18 cellular contexts compared by ENCODE assay signal in genomic region chr7:148151778-148152177, GRCh38.
A peak's percentile ranks its signal among the peaks of the same experiment; 100 is the strongest.
DNase-seq lines count a peak whose midpoint lies in the region; ATAC-seq, FAIRE-seq and TF ChIP-seq lines count a peak whose summit lies in the region.
"Had no signal": no experiment of that assay in that cellular context is flagged by ENCODE, and none has a peak within 500 bp of the region (broad histone marks: within the 10 kb centered on the region; RNA-seq: fewer than 3 reads in every experiment).

No MANE protein-coding gene starts in this region.

- CTCF ChIA-PET in MCF 10A (lab: Yijun Ruan, JAX), result interaction anchor here (0.9 to 1.9 kb wide), 2 partner anchors 10 to 20 kb away, joined by 3 to 12 read pairs; no protein-coding TSS in a partner anchor

- no peaks in the 10 kb centered on the region for H4K20me1 ChIP-seq in MM.1S (ENCODE audit: insufficient read depth, low read length)

- H3K9me3 Mint-ChIP-seq in MCF 10A (ENCODE audit: unreplicated experiment), result peaks cover 8% of the 10 kb centered on the region

- H3K36me3 Mint-ChIP-seq in MCF 10A (ENCODE audit: insufficient read depth, unreplicated experiment), result no peaks in the 10 kb centered on the region
- H3K36me3 Mint-ChIP-seq: CD14-positive monocyte had no signal

- no TSS peak for BruUV-seq in MCF 10A (replicated peaks; lab: Mats Ljungman, UMichigan)

- H3K36me3 ChIP-seq in breast epithelium (no peaks in the 10 kb centered on the region), MM.1S (replicated peaks; ENCODE audit: insufficient read depth, low read length) (no peaks in the 10 kb centered on the region)
- H3K36me3 ChIP-seq: HAP-1 had no signal

- H3K9ac ChIP-seq in MM.1S (ENCODE audit: low read length), result no peak overlapping the region

- H3K27ac ChIP-seq in breast epithelium (no peak overlapping the region), MM.1S (ENCODE audit: low read length) (no peak overlapping the region), caudate nucleus (ENCODE audit: low read depth, low read length) (no peak overlapping the region)

- peaks cover 45% of the 10 kb centered on the region for H3K27me3 Mint-ChIP-seq in MCF 10A (ENCODE audit: insufficient read depth, unreplicated experiment)

- no peak overlapping the region for H3K4me3 Mint-ChIP-seq in MCF 10A (ENCODE audit: unreplicated experiment)
- H3K4me3 Mint-ChIP-seq: CD14-positive monocyte had no signal

- FAIRE-seq in GM19239 (lab: Jason Lieb, UNC), result no peak
- FAIRE-seq: A204.1, GM12891 had no signal

- H2AFZ ChIP-seq in MM.1S (ENCODE audit: low read length), result no peak overlapping the region

- TF ChIP-seq POLR2A in breast epithelium (IDR thresholded peaks at IDR 0.05), result no peak

- DNase-seq in MCF 10A (ENCODE audit: unreplicated experiment) (peak; percentile 4), breast epithelium (ENCODE audit: low spot score in 2 of 2) (no peak), MM.1S (no peak), cerebellar cortex (ENCODE audit: low spot score) (peak; percentile 4), GM19239 (ENCODE audit: insufficient read length, low spot score) (no peak), caudate nucleus (lab: John Stamatoyannopoulos, UW) (no peak), 8988T (no peak)
- DNase-seq: COR-L47, DMS153, IMR-90, NCI-H1436, NCI-H2081, T-helper 1 cell had no signal

- H3K4me1 ChIP-seq in breast epithelium (no peaks in the 10 kb centered on the region), MM.1S (ENCODE audit: low read length) (no peaks in the 10 kb centered on the region)
- H3K4me1 ChIP-seq: HAP-1 had no signal

- no peak overlapping the region for H3K27ac Mint-ChIP-seq in MCF 10A (ENCODE audit: low read depth, unreplicated experiment)
- H3K27ac Mint-ChIP-seq: CD14-positive monocyte had no signal

- no peak for ATAC-seq in GM18511 (IDR thresholded peaks at IDR 0.05; ENCODE audit: unreplicated experiment)

- H3K9me2 ChIP-seq in MM.1S (replicated peaks; ENCODE audit: insufficient read depth, low read length), result no peaks in the 10 kb centered on the region

- H3K9me3 ChIP-seq in breast epithelium (no peaks in the 10 kb centered on the region), MM.1S (replicated peaks; ENCODE audit: insufficient read depth, low read length) (no peaks in the 10 kb centered on the region)
- H3K9me3 ChIP-seq: HAP-1 had no signal

- POLR2A ChIA-PET in MCF 10A (lab: Yijun Ruan, JAX), result no interaction called here

- H3K4me3 ChIP-seq in breast epithelium, result no peak overlapping the region
- H3K4me3 ChIP-seq in MM.1S (ENCODE audit: low read length), result no peak overlapping the region
- H3K4me3 ChIP-seq: HAP-1 had no signal

- H3K27me3 ChIP-seq in breast epithelium (no peaks in the 10 kb centered on the region), MM.1S (replicated peaks; ENCODE audit: insufficient read depth, low read length) (no peaks in the 10 kb centered on the region)

- H3K79me2 ChIP-seq in MM.1S (ENCODE audit: low read length), result no peaks in the 10 kb centered on the region

- intact Hi-C loops in MCF 10A (cut with micrococcal nuclease) (no loop called here), breast epithelium (cut with DNase I; ENCODE audit: low total_unique reads) (no loop called here)

- peaks cover 6% of the 10 kb centered on the region for H3K4me1 Mint-ChIP-seq in MCF 10A (ENCODE audit: insufficient read depth, unreplicated experiment)
- H3K4me1 Mint-ChIP-seq: CD14-positive monocyte had no signal

- H3K4me2 ChIP-seq in MM.1S (ENCODE audit: low read depth, low read length), result no peak overlapping the region

- TF ChIP-seq CTCF in MCF 10A (IDR thresholded peaks at IDR 0.05; ENCODE audit: unreplicated experiment) (no peak), breast epithelium (IDR thresholded peaks at IDR 0.05) (no peak), MM.1S (IDR thresholded peaks at IDR 0.05; ENCODE audit: low read length) (peak; percentile 12; the same call in 1 of the 2 replicates)

- no peaks in the 10 kb centered on the region for H3F3A ChIP-seq in MM.1S (ENCODE audit: insufficient read depth, low read length)

Comparison
In these comparisons a context has a peak if more than half of its experiments do, and no peak if none do; other contexts are left out.
1. DNase-seq: peak in MCF 10A (single experiment) and cerebellar cortex (single experiment); none in breast epithelium (0 of 2), MM.1S (single experiment), GM19239 (single experiment), caudate nucleus (0 of 61) and 8988T (single experiment).